Comparison of ENCODE assay signal across 24 cellular contexts in the genomic region with DNA sequence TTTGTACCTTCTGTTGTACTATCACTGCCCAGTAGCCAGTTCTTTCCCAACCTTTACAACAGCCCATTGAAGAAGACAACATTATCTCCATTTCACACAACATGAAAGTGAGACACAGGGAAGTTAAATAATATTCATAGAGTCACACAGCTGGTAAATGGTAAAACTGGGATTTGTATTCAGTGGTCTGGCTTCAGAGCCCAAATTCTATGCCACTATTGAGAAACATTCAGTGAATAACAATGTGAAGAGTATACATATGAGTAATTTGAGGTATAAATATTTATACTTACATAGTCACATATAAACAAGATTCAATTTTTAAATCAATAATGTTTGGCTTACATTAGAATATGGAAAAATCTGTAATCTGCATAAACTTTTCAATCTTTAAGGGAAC. TPM values are rescaled to one million over a fixed set of nuclear protein-coding genes. Genes with fewer than 3 reads are reported as not detected.
DNase-seq lines count a peak whose midpoint lies in the region; ATAC-seq and TF ChIP-seq lines count a peak whose summit lies in the region.
"Had no signal": no experiment of that assay in that cellular context is flagged by ENCODE, and none has a peak within 500 bp of the region (broad histone marks: within the 10 kb centered on the region; RNA-seq: fewer than 3 reads in every experiment).

No MANE protein-coding gene starts in this region.

- no peak overlapping the region for H3K27ac ChIP-seq in mesenchymal stem cell (ENCODE audit: low read length, poor library complexity, severe bottlenecking)
- H3K27ac ChIP-seq: BLaER1 had no signal

- no peaks in the 10 kb centered on the region for H3K4me1 ChIP-seq in mesenchymal stem cell (ENCODE audit: control insufficient read depth, insufficient read depth, low read depth, low read length)
- H3K4me1 ChIP-seq: BE2C, BLaER1 had no signal

- H2AK5ac ChIP-seq in mesenchymal stem cell (ENCODE audit: low read length, severe bottlenecking), result no peak overlapping the region

- no peak overlapping the region for H4K8ac ChIP-seq in mesenchymal stem cell (ENCODE audit: low read length)

- H3K27me3 ChIP-seq in mesenchymal stem cell (ENCODE audit: control insufficient read depth in 1 of 2, insufficient read depth in 1 of 2, low read length in 2 of 2), result no peaks in the 10 kb centered on the region
- H3K27me3 ChIP-seq: BE2C, BLaER1 had no signal

- no peaks in the 10 kb centered on the region for H3K9me3 ChIP-seq in mesenchymal stem cell (ENCODE audit: control insufficient read depth, low read length)
- H3K9me3 ChIP-seq: BE2C had no signal

- DNase-seq in HCEC 1CT (peak; percentile 47), fibroblast of gingiva (ENCODE audit: low read depth) (peak; percentile 59), fibroblast of villous mesenchyme (ENCODE audit: low read depth) (peak; percentile 12), mesenchymal stem cell (peak; percentile 21)
- DNase-seq in stimulated activated naive CD4-positive, alpha-beta T cell treated with Interleukin-2 at 50 U/mL for 16 hours (lab: John Stamatoyannopoulos, UW), result no peak
- DNase-seq in activated CD4-positive, alpha-beta T cell treated with anti-CD3 and anti-CD28 coated beads for 1 hour, result no peak
- DNase-seq: 8988T; ACHN; BE2C; C1 segment of cervical spinal cord; CD4-positive, alpha-beta memory T cell; CD4-positive, CD25-positive, alpha-beta regulatory T cell; CD8-positive, alpha-beta memory T cell; COR-L47; DMS 273 treated with DMSO at 0.1 percent for 48 hours; DMS153; DMS53; DMS79; DND-41; EL; GF-D8 had no signal

- no peak overlapping the region for H4K91ac ChIP-seq in mesenchymal stem cell (ENCODE audit: low read length)

- no peak overlapping the region for H3K4ac ChIP-seq in mesenchymal stem cell (ENCODE audit: low read depth in 1 of 2, low read length in 2 of 2)

- no peak overlapping the region for H2BK12ac ChIP-seq in mesenchymal stem cell (ENCODE audit: low read length in 2 of 2)

- H3K4me2 ChIP-seq in mesenchymal stem cell (ENCODE audit: low read length, poor library complexity, severe bottlenecking), result no peak overlapping the region
- H3K4me2 ChIP-seq: BLaER1 had no signal

- H3K14ac ChIP-seq in mesenchymal stem cell (ENCODE audit: low read length in 2 of 2), result no peak overlapping the region

- no peak for TF ChIP-seq CTCF in fibroblast of villous mesenchyme (IDR thresholded peaks at IDR 0.05; ENCODE audit: insufficient read depth, low read depth, low read length)

- H3K9ac ChIP-seq in mesenchymal stem cell (ENCODE audit: low read length), result no peak overlapping the region
- H3K9ac ChIP-seq: BLaER1 had no signal

- H2BK5ac ChIP-seq in mesenchymal stem cell (ENCODE audit: low read depth, low read length, poor library complexity, severe bottlenecking), result no peak overlapping the region

- ATAC-seq in HG02840 (IDR thresholded peaks at IDR 0.05; ENCODE audit: low FRiP score, unreplicated experiment) (no peak), GM18909 (IDR thresholded peaks at IDR 0.05; ENCODE audit: poor library complexity, unreplicated experiment) (no peak)

- no peaks in the 10 kb centered on the region for H3K36me3 ChIP-seq in mesenchymal stem cell (ENCODE audit: control insufficient read depth in 1 of 2, insufficient read depth in 2 of 2, low read depth in 1 of 2, low read length in 2 of 2)
- H3K36me3 ChIP-seq: BE2C, BLaER1 had no signal

- H2AFZ ChIP-seq in mesenchymal stem cell (ENCODE audit: low read depth, low read length), result no peak overlapping the region

- peaks cover 3% of the 10 kb centered on the region for H3K79me1 ChIP-seq in mesenchymal stem cell (replicated peaks; ENCODE audit: low read length, poor library complexity, severe bottlenecking)

- H2BK120ac ChIP-seq in mesenchymal stem cell (ENCODE audit: low read depth, low read length), result no peak overlapping the region

- H3K23ac ChIP-seq in mesenchymal stem cell (ENCODE audit: low read length in 2 of 2), result no peak overlapping the region

- H3K4me3 ChIP-seq in fibroblast of villous mesenchyme (ENCODE audit: low read depth, low read length) (no peak overlapping the region), mesenchymal stem cell (ENCODE audit: insufficient read depth in 1 of 2, low read depth in 1 of 2, low read length in 2 of 2) (no peak overlapping the region)
- H3K4me3 ChIP-seq: BLaER1 had no signal

- H3K18ac ChIP-seq in mesenchymal stem cell (ENCODE audit: low read depth in 1 of 2, low read length in 2 of 2), result no peak overlapping the region

- no peak overlapping the region for H2BK15ac ChIP-seq in mesenchymal stem cell (ENCODE audit: low read depth, poor library complexity, severe bottlenecking)

RNA-seq across cellular contexts. Expression of a gene that starts 13.8 kb away (rescaled TPM):
- total RNA-seq in fibroblast of villous mesenchyme, result 38.0 and 39.3 TPM in 2 replicates
- 65.4 TPM for polyA plus RNA-seq in mesenchymal stem cell (2013, experiment 1 of 2)
- 68.3 TPM for polyA plus RNA-seq in mesenchymal stem cell (2013, experiment 2 of 2)

Comparison
In these comparisons a context has a peak if more than half of its experiments do, and no peak if none do; other contexts are left out.
1. DNase-seq: peak in HCEC 1CT (single experiment), fibroblast of gingiva (single experiment), fibroblast of villous mesenchyme (single experiment) and mesenchymal stem cell (single experiment); none in stimulated activated naive CD4-positive, alpha-beta T cell treated with Interleukin-2 at 50 U/mL for 16 hours (single experiment) and activated CD4-positive, alpha-beta T cell treated with anti-CD3 and anti-CD28 coated beads for 1 hour (single experiment).